Comparison of ENCODE assay signal across 9 cellular contexts in genomic region chr1:43147625-43148319, GRCh38. TPM values are rescaled to one million over a fixed set of nuclear protein-coding genes. Genes with fewer than 3 reads are reported as not detected.
DNase-seq lines count a peak whose midpoint lies in the region; ATAC-seq and TF ChIP-seq lines count a peak whose summit lies in the region.
"Had no signal": no experiment of that assay in that cellular context is flagged by ENCODE, and none has a peak within 500 bp of the region (broad histone marks: within the 10 kb centered on the region; RNA-seq: fewer than 3 reads in every experiment).

No MANE protein-coding gene starts in this region.

- TF ChIP-seq CTCF in gastroesophageal sphincter (IDR thresholded peaks at IDR 0.05): no peak
- TF ChIP-seq CTCF in neural cell (IDR thresholded peaks at IDR 0.05; ENCODE audit: poor library complexity, severe bottlenecking): no peak
- TF ChIP-seq CTCF in tibial artery (IDR thresholded peaks at IDR 0.05): no peak

- H3K4me2 ChIP-seq in neural cell (ENCODE audit: low read length): peak overlapping the region; percentile 75
- H3K4me2 ChIP-seq: BLaER1 had no signal

- no peaks in the 10 kb centered on the region for H4K20me1 ChIP-seq in neural cell (ENCODE audit: insufficient read depth)
- H4K20me1 ChIP-seq: BLaER1 had no signal

- 6 to 15% methylated on average over 11 to 14 of the region's 47 CpGs for WGBS in gastroesophageal sphincter (ENCODE audit: low coverage in 1 of 2), 2 donors

- H3K27me3 Mint-ChIP-seq in activated naive CD4-positive, alpha-beta T cell treated with anti-CD3 and anti-CD28 coated beads for 36 hours (ENCODE audit: low read depth): peaks cover 53% of the 10 kb centered on the region

- no peaks in the 10 kb centered on the region for H3K36me3 Mint-ChIP-seq in activated naive CD4-positive, alpha-beta T cell treated with anti-CD3 and anti-CD28 coated beads for 36 hours (ENCODE audit: low read depth)

- no peaks in the 10 kb centered on the region for H3K36me3 ChIP-seq in gastroesophageal sphincter
- no peaks in the 10 kb centered on the region for H3K36me3 ChIP-seq in neural cell (ENCODE audit: insufficient read depth, low read length)
- no peaks in the 10 kb centered on the region for H3K36me3 ChIP-seq in tibial artery
- H3K36me3 ChIP-seq: BLaER1 had no signal

- TF ChIP-seq EP300 in gastroesophageal sphincter (IDR thresholded peaks at IDR 0.05) (no peak), neural cell (conservative IDR thresholded peaks at IDR 0.05; ENCODE audit: poor library complexity, severe bottlenecking) (no peak)

- H3K9me3 ChIP-seq in gastroesophageal sphincter (no peaks in the 10 kb centered on the region), neural cell (ENCODE audit: low read length) (no peaks in the 10 kb centered on the region), tibial artery (no peaks in the 10 kb centered on the region)
- H3K9me3 ChIP-seq: BLaER1 had no signal

- H3K9ac ChIP-seq in neural cell (ENCODE audit: low read length): peak overlapping the region; percentile 15
- H3K9ac ChIP-seq: BLaER1 had no signal

- peak overlapping the region; percentile 38 for H3K4me3 Mint-ChIP-seq in activated naive CD4-positive, alpha-beta T cell treated with anti-CD3 and anti-CD28 coated beads for 36 hours

- ATAC-seq in gastroesophageal sphincter: peak; percentile 77
- ATAC-seq in GM19035 (IDR thresholded peaks at IDR 0.05; ENCODE audit: unreplicated experiment): no peak

- no peaks in the 10 kb centered on the region for H3K9me3 Mint-ChIP-seq in activated naive CD4-positive, alpha-beta T cell treated with anti-CD3 and anti-CD28 coated beads for 36 hours

- peaks cover 2% of the 10 kb centered on the region for H3K4me1 Mint-ChIP-seq in activated naive CD4-positive, alpha-beta T cell treated with anti-CD3 and anti-CD28 coated beads for 36 hours (ENCODE audit: low read depth)

- H3K27ac ChIP-seq in gastroesophageal sphincter (no peak overlapping the region), neural cell (ENCODE audit: low read length) (no peak overlapping the region), tibial artery (no peak overlapping the region)
- H3K27ac ChIP-seq: BLaER1 had no signal

- CTCF ChIA-PET in activated naive CD4-positive, alpha-beta T cell treated with anti-CD3 and anti-CD28 coated beads for 36 hours (lab: Charles Lee): no interaction called here

- peak; percentile 26 for TF ChIP-seq RAD21 in neural cell (conservative IDR thresholded peaks at IDR 0.05)

- no peaks in the 10 kb centered on the region for H3F3A ChIP-seq in neural cell (ENCODE audit: insufficient read depth, low read length, poor library complexity, severe bottlenecking)

- intact Hi-C loops in activated naive CD4-positive, alpha-beta T cell treated with anti-CD3 and anti-CD28 coated beads for 36 hours (cut with micrococcal nuclease): no loop called here
- intact Hi-C loops in tibial artery (cut with DNase I; ENCODE audit: low total_unique reads): no loop called here

- H3K9me2 ChIP-seq in neural cell (ENCODE audit: insufficient read depth, low read length): no peaks in the 10 kb centered on the region

- H3K27me3 ChIP-seq in gastroesophageal sphincter: peaks cover 66% of the 10 kb centered on the region
- no peaks in the 10 kb centered on the region for H3K27me3 ChIP-seq in neural cell (ENCODE audit: insufficient read depth, low read depth, low read length)
- peaks cover 0 to 39% of the 10 kb centered on the region in 2 donors for H3K27me3 ChIP-seq in tibial artery
- H3K27me3 ChIP-seq: BLaER1 had no signal

- H2AFZ ChIP-seq in neural cell (ENCODE audit: low read depth, low read length): peak overlapping the region; percentile 25

- peak; percentile 12 for DNase-seq in activated CD4-positive, alpha-beta T cell treated with anti-CD3 and anti-CD28 coated beads for 1 hour
- no peak for DNase-seq in activated CD4-positive, alpha-beta T cell treated with anti-CD3 and anti-CD28 coated beads, Interleukin-2, amount 50 U/mL, for 4 hours
- DNase-seq in NCI-H524 (lab: John Stamatoyannopoulos, UW): peak; percentile 81 to 91
- DNase-seq in activated naive CD4-positive, alpha-beta T cell treated with anti-CD3 and anti-CD28 coated beads for 36 hours: peak; percentile 62
- DNase-seq in tibial artery: peak in 1 of 2 donors; percentile 36

- no peak overlapping the region for H3K27ac Mint-ChIP-seq in activated naive CD4-positive, alpha-beta T cell treated with anti-CD3 and anti-CD28 coated beads for 36 hours

- H3K4me3 ChIP-seq in gastroesophageal sphincter (peak overlapping the region; percentile 25 to 50), neural cell (ENCODE audit: low read length) (peak overlapping the region; percentile 76), tibial artery (peak overlapping the region; percentile 36 to 46)
- H3K4me3 ChIP-seq: BLaER1 had no signal

- no peak for TF ChIP-seq POLR2A in gastroesophageal sphincter (IDR thresholded peaks at IDR 0.05)

- H3K79me2 ChIP-seq in neural cell (replicated peaks; ENCODE audit: insufficient read depth, low read length): no peaks in the 10 kb centered on the region

- H3K4me1 ChIP-seq in gastroesophageal sphincter: peaks cover 0 to 15% (median 3%) of the 10 kb centered on the region in 3 donors
- peaks cover 0 to 13% (median 10%) of the 10 kb centered on the region in 4 donors for H3K4me1 ChIP-seq in tibial artery
- H3K4me1 ChIP-seq: BLaER1 had no signal

TF ChIP-seq in neural cell, 6 proteins besides CTCF, POLR2A, EP300 and RAD21:
- TF ChIP-seq POLR2AphosphoS5 (IDR thresholded peaks at IDR 0.05): no peak
- TF ChIP-seq MXI1 (conservative IDR thresholded peaks at IDR 0.05; ENCODE audit: poor library complexity, severe bottlenecking): peak; percentile 99

RNA-seq across cellular contexts. Expression of gene EBNA1BP2, which starts 24.3 kb away (rescaled TPM):
- total RNA-seq in activated naive CD4-positive, alpha-beta T cell treated with anti-CD3 and anti-CD28 coated beads for 36 hours: 10 to 100 TPM; 88.0 to 88.3 TPM
- 10 to 100 TPM; 41.7 to 60.9 (median 51.7) TPM for total RNA-seq in gastroesophageal sphincter
- 100 and 102 TPM in 2 replicates for polyA plus RNA-seq in neural cell
- polyA minus RNA-seq in neural cell: 34.1 and 49.4 TPM in 2 replicates

RNA-seq across cellular contexts. Expression of gene CFAP57, which starts 24.4 kb away (rescaled TPM):
- under 1 TPM; 0.12 to 0.14 TPM for total RNA-seq in activated naive CD4-positive, alpha-beta T cell treated with anti-CD3 and anti-CD28 coated beads for 36 hours
- not detected for total RNA-seq in gastroesophageal sphincter
- polyA plus RNA-seq in neural cell: 0.17 and 0.30 TPM in 2 replicates
- 0.46 and 0.49 TPM in 2 replicates for polyA minus RNA-seq in neural cell

Comparison
In these comparisons a context has a peak if more than half of its experiments do, and no peak if none do; other contexts are left out.
1. DNase-seq: peak in activated CD4-positive, alpha-beta T cell treated with anti-CD3 and anti-CD28 coated beads for 1 hour (single experiment), NCI-H524 (2 of 2) and activated naive CD4-positive, alpha-beta T cell treated with anti-CD3 and anti-CD28 coated beads for 36 hours (single experiment); none in activated CD4-positive, alpha-beta T cell treated with anti-CD3 and anti-CD28 coated beads, Interleukin-2, amount 50 U/mL, for 4 hours (0 of 2).
2. Peak in every context shown above with its lines, with median percentiles within 50 percentile points of each other: H3K4me3 ChIP-seq.